8 cellular contexts compared by ENCODE assay signal in the genomic region with DNA sequence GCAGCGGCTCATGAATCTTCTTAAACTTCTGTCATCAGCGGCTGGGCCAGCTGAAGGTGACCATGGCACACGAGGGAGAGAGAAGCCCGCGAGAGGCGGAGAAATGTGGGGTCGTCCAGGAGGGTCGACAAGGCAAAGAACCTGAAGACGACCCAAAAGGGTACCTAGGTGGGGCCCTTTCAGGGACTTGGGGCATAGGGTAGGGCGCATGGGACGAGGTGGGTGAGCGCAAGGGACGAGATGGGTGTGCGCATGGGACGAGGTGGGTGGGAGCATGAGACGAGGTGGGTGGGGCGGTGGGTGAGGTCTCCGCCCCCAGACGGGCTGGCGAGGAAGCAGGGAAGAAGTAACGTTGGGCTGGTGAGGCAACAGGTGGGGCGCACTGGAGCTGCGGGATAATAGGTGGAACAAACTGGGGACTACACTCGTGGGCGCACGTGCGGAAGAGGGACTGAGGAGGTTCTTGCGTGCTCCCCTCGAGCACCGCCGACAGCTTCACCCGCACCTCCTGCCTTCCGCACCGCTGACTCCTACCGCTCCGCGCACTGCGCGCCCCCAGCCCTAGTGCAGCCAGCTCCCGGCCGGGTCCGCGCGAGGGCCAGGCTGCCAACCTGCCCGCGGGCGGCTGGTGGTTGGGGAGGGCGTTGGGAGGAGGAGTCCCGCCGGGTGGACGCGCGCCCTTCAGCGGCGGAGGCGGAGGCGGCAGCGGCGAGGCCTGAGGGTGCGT. TPM values are rescaled to one million over a fixed set of nuclear protein-coding genes. Genes with fewer than 3 reads are reported as not detected.
A peak's percentile ranks its signal among the peaks of the same experiment; 100 is the strongest.
DNase-seq lines count a peak whose midpoint lies in the region; ATAC-seq and TF ChIP-seq lines count a peak whose summit lies in the region.

No MANE protein-coding gene starts in this region.

- H3K36me3 Mint-ChIP-seq in endothelial cell (ENCODE audit: low read depth, unreplicated experiment) (no peaks in the 10 kb centered on the region), mesothelial cell of epicardium (no peaks in the 10 kb centered on the region)

- POLR2A ChIA-PET in BJ (lab: Charles Lee): interaction anchor here (0.6 kb wide), 1 partner anchor 412 kb away, joined by 6 read pairs; no protein-coding TSS in a partner anchor

- peak overlapping the region; percentile 75 to 90 (median 87) for H3K27ac ChIP-seq in stomach

- no peaks in the 10 kb centered on the region for H3K9me3 ChIP-seq in stomach

- no peak overlapping the region for H3K27ac Mint-ChIP-seq in endothelial cell (ENCODE audit: unreplicated experiment)
- peak overlapping the region; percentile 86 for H3K27ac Mint-ChIP-seq in mesothelial cell of epicardium

- H3K4me3 Mint-ChIP-seq in endothelial cell (ENCODE audit: unreplicated experiment) (peak overlapping the region; percentile 94), mesothelial cell of epicardium (peak overlapping the region; percentile 90)

- CTCF ChIA-PET in BJ (lab: Yijun Ruan, JAX): interaction anchor here (0.7 to 3.5 kb wide), 27 partner anchors 8 to 1393 kb away, joined by 3 to 39 read pairs (median 5); a partner anchor contains a TSS

- 0 to 1% (median 0%) methylated on average over 30 to 60 of the region's 60 CpGs for WGBS in stomach, 5 donors

- TF ChIP-seq POLR2A in stomach (IDR thresholded peaks at IDR 0.05): no peak

- H3K27me3 ChIP-seq in BJ (ENCODE audit: control insufficient read depth, insufficient read depth, low read length) (no peaks in the 10 kb centered on the region), stomach (no peaks in the 10 kb centered on the region)

- peak; percentile 57 for ATAC-seq in GM19023 (IDR thresholded peaks at IDR 0.05; ENCODE audit: unreplicated experiment)
- peak; percentile 49 for ATAC-seq in HG03135 (IDR thresholded peaks at IDR 0.05; ENCODE audit: unreplicated experiment)

- H3K4me1 Mint-ChIP-seq in endothelial cell (ENCODE audit: unreplicated experiment) (peaks cover 14% of the 10 kb centered on the region), mesothelial cell of epicardium (peaks cover 22% of the 10 kb centered on the region)

- intact Hi-C loops in stomach (cut with DNase I; ENCODE audit: low total_unique reads): loop anchor here (5.0 kb wide), 1 partner anchor 114 kb away; no protein-coding TSS in a partner anchor

- TF ChIP-seq EP300 in stomach (IDR thresholded peaks at IDR 0.05): no peak

- no peaks in the 10 kb centered on the region for H3K36me3 ChIP-seq in BJ (ENCODE audit: control insufficient read depth, insufficient read depth, low read length)
- no peaks in the 10 kb centered on the region for H3K36me3 ChIP-seq in stomach

- peaks cover 10 to 28% (median 25%) of the 10 kb centered on the region in 4 donors for H3K4me1 ChIP-seq in stomach

- no peaks in the 10 kb centered on the region for H3K27me3 Mint-ChIP-seq in endothelial cell (ENCODE audit: unreplicated experiment)
- peaks cover 53% of the 10 kb centered on the region for H3K27me3 Mint-ChIP-seq in mesothelial cell of epicardium (ENCODE audit: low read depth)

- H3K9me3 Mint-ChIP-seq in endothelial cell (ENCODE audit: unreplicated experiment) (no peaks in the 10 kb centered on the region), mesothelial cell of epicardium (no peaks in the 10 kb centered on the region)

- TF ChIP-seq CTCF in BJ (IDR thresholded peaks at IDR 0.05; ENCODE audit: insufficient read depth, low read depth, low read length) (peak; percentile 28; the same call in 1 of the 2 replicates), endothelial cell (IDR thresholded peaks at IDR 0.05; ENCODE audit: unreplicated experiment) (no peak), mesothelial cell of epicardium (IDR thresholded peaks at IDR 0.05; ENCODE audit: unreplicated experiment) (no peak), stomach (IDR thresholded peaks at IDR 0.05) (peak in 2 of 7 experiments; percentile 13 to 30)

- H3K4me3 ChIP-seq in BJ (ENCODE audit: low read depth, low read length) (peak overlapping the region; percentile 75), stomach (peak overlapping the region; percentile 64 to 81 (median 70))

- DNase-seq in BJ (ENCODE audit: low read depth) (no peak), NCI-H2227 (lab: John Stamatoyannopoulos, UW; ENCODE audit: unreplicated experiment) (peak; percentile 50), endothelial cell (ENCODE audit: low spot score) (peak; percentile 68), mesothelial cell of epicardium (ENCODE audit: low spot score in 2 of 2, unreplicated experiment in 2 of 2) (peak; percentile 41 to 71), stomach (peak; percentile 72)
- DNase-seq in activated CD4-positive, alpha-beta T cell treated with anti-CD3 and anti-CD28 coated beads for 48 hours: peak; percentile 59

RNA-seq across cellular contexts. Expression of a gene that starts 23.2 kb away (rescaled TPM):
- not detected in 2 replicates for polyA plus RNA-seq in BJ (2011; rRNA removed)
- polyA minus RNA-seq in BJ (2011; rRNA and poly(A)+ RNA removed): not detected in 2 replicates
- total RNA-seq in endothelial cell (ENCODE audit: unreplicated experiment): 3.7 TPM
- 2.7 to 4.6 TPM (median 4.1 TPM) in 3 replicates for total RNA-seq in mesothelial cell of epicardium
- total RNA-seq in stomach: 1 to 10 TPM in 2 of 5 donors, not detected in 3; 3.3 to 3.6 TPM
- polyA plus RNA-seq in stomach: 1 to 10 TPM in 2 of 3 donors, under 1 TPM in 1; 0.75 to 4.0 (median 3.1) TPM
